Comparison of ENCODE assay signal across 9 cellular contexts in genomic region chr6:16849280-16850210, GRCh38.
DNase-seq lines count a peak whose midpoint lies in the region; ATAC-seq and TF ChIP-seq lines count a peak whose summit lies in the region.
"Had no signal": no experiment of that assay in that cellular context is flagged by ENCODE, and none has a peak within 500 bp of the region (broad histone marks: within the 10 kb centered on the region; RNA-seq: fewer than 3 reads in every experiment).

No MANE protein-coding gene starts in this region.

- no peak overlapping the region for H3K4me3 Mint-ChIP-seq in MCF 10A (ENCODE audit: unreplicated experiment)

- no peak overlapping the region for H3K27ac Mint-ChIP-seq in MCF 10A (ENCODE audit: low read depth, unreplicated experiment)

- CTCF ChIA-PET in MCF 10A (lab: Yijun Ruan, JAX): interaction anchor here (0.6 kb wide), 2 partner anchors 114 to 1990 kb away, joined by 3 to 4 read pairs; no protein-coding TSS in a partner anchor

- BruUV-seq in MCF 10A (replicated peaks; lab: Mats Ljungman, UMichigan): no TSS peak

- no peak overlapping the region for H3K4me3 ChIP-seq in breast epithelium
- H3K4me3 ChIP-seq in SJCRH30: peak overlapping the region; percentile 53
- H3K4me3 ChIP-seq in foreskin fibroblast (ENCODE audit: low read depth in 1 of 2, low read length in 2 of 2): peak overlapping the region; percentile 3 to 6
- peak overlapping the region; percentile 5 to 13 for H3K4me3 ChIP-seq in tibial artery
- H3K4me3 ChIP-seq: dorsolateral prefrontal cortex had no signal

- H3K9me3 ChIP-seq in breast epithelium: no peaks in the 10 kb centered on the region
- no peaks in the 10 kb centered on the region for H3K9me3 ChIP-seq in SJCRH30 (replicated peaks)
- H3K9me3 ChIP-seq in tibial artery: no peaks in the 10 kb centered on the region

- TF ChIP-seq POLR2A in breast epithelium (IDR thresholded peaks at IDR 0.05): no peak

- no peaks in the 10 kb centered on the region for H3K9me3 Mint-ChIP-seq in MCF 10A (ENCODE audit: unreplicated experiment)

- peak; percentile 5 for DNase-seq in MCF 10A (ENCODE audit: unreplicated experiment)
- no peak for DNase-seq in breast epithelium (ENCODE audit: low spot score in 2 of 2)
- peak; percentile 61 to 70 for DNase-seq in SJCRH30
- DNase-seq in foreskin fibroblast: peak; percentile 78 to 86
- no peak for DNase-seq in tibial artery

- intact Hi-C loops in MCF 10A (cut with micrococcal nuclease): no loop called here
- intact Hi-C loops in breast epithelium (cut with DNase I; ENCODE audit: low total_unique reads): no loop called here
- intact Hi-C loops in tibial artery (cut with DNase I; ENCODE audit: low total_unique reads): no loop called here

- H3K27me3 ChIP-seq in breast epithelium (no peaks in the 10 kb centered on the region), SJCRH30 (no peaks in the 10 kb centered on the region), tibial artery (no peaks in the 10 kb centered on the region)
- H3K27me3 ChIP-seq: dorsolateral prefrontal cortex had no signal

- TF ChIP-seq CTCF in MCF 10A (IDR thresholded peaks at IDR 0.05; ENCODE audit: unreplicated experiment): no peak
- TF ChIP-seq CTCF in breast epithelium (IDR thresholded peaks at IDR 0.05): no peak
- TF ChIP-seq CTCF in foreskin fibroblast (IDR thresholded peaks at IDR 0.05; ENCODE audit: low read depth, low read length): no peak
- no peak for TF ChIP-seq CTCF in tibial artery (IDR thresholded peaks at IDR 0.05)

- H3K27ac ChIP-seq in breast epithelium: peak overlapping the region in 1 of 2 donors; percentile 51
- H3K27ac ChIP-seq in SJCRH30: peak overlapping the region; percentile 79
- H3K27ac ChIP-seq in tibial artery: peak overlapping the region in 1 of 2 donors; percentile 24

- peaks cover 17% of the 10 kb centered on the region for H3K4me1 Mint-ChIP-seq in MCF 10A (ENCODE audit: insufficient read depth, unreplicated experiment)

- POLR2A ChIA-PET in MCF 10A (lab: Yijun Ruan, JAX): no interaction called here

- H3K36me3 ChIP-seq in breast epithelium: no peaks in the 10 kb centered on the region
- no peaks in the 10 kb centered on the region for H3K36me3 ChIP-seq in SJCRH30
- H3K36me3 ChIP-seq in tibial artery: no peaks in the 10 kb centered on the region

- no peaks in the 10 kb centered on the region for H3K4me1 ChIP-seq in breast epithelium
- peaks cover 13% of the 10 kb centered on the region for H3K4me1 ChIP-seq in SJCRH30
- H3K4me1 ChIP-seq in tibial artery: peaks cover 0 to 11% (median 0%) of the 10 kb centered on the region in 4 donors

- ATAC-seq in HG03039 (IDR thresholded peaks at IDR 0.05; ENCODE audit: unreplicated experiment) (no peak), HG03045 (IDR thresholded peaks at IDR 0.05; ENCODE audit: unreplicated experiment) (no peak), HG03469 (IDR thresholded peaks at IDR 0.05; ENCODE audit: unreplicated experiment) (no peak)

- H3K27me3 Mint-ChIP-seq in MCF 10A (ENCODE audit: insufficient read depth, unreplicated experiment): no peaks in the 10 kb centered on the region

- H3K36me3 Mint-ChIP-seq in MCF 10A (ENCODE audit: insufficient read depth, unreplicated experiment): no peaks in the 10 kb centered on the region

Comparison
In these comparisons a context has a peak if more than half of its experiments do, and no peak if none do; other contexts are left out.
1. DNase-seq: peak in MCF 10A (single experiment), SJCRH30 (2 of 2) and foreskin fibroblast (2 of 2); none in breast epithelium (0 of 2) and tibial artery (0 of 2).
2. H3K4me3 ChIP-seq: peak in SJCRH30 (single experiment), foreskin fibroblast (2 of 2) and tibial artery (2 of 2); none in breast epithelium (0 of 3).